ENCODE assay signal across 11 cellular contexts in genomic region chr12:111570090-111570961, GRCh38. TPM values are rescaled to one million over a fixed set of nuclear protein-coding genes. Genes with fewer than 3 reads are reported as not detected.
A peak's percentile ranks its signal among the peaks of the same experiment; 100 is the strongest.
DNase-seq lines count a peak whose midpoint lies in the region; ATAC-seq and TF ChIP-seq lines count a peak whose summit lies in the region.
"Had no signal": no experiment of that assay in that cellular context is flagged by ENCODE, and none has a peak within 500 bp of the region (broad histone marks: within the 10 kb centered on the region; RNA-seq: fewer than 3 reads in every experiment).

No MANE protein-coding gene starts in this region.

- no peaks in the 10 kb centered on the region; a peak in 1 of 3 replicates for H3K36me3 ChIP-seq in HEK293 (ENCODE audit: control insufficient read depth in 2 of 2, insufficient read depth in 1 of 2, low read length in 2 of 2)

- H3K27ac ChIP-seq in HEK293 (ENCODE audit: extremely low read depth, low read depth, low read length): no peak overlapping the region

- no peaks in the 10 kb centered on the region for H3K9me3 ChIP-seq in HEK293 (ENCODE audit: control insufficient read depth, insufficient read depth, low read depth, low read length)
- H3K9me3 ChIP-seq: stomach had no signal

- DNase-seq in A172 (ENCODE audit: low spot score) (peak; percentile 85), amniotic stem cell (lab: John Stamatoyannopoulos, UW) (peak; percentile 85), kidney glomerular epithelial cell (lab: John Stamatoyannopoulos, UW) (peak; percentile 69), NCI-H1930 (lab: John Stamatoyannopoulos, UW) (no peak), CD1c-positive myeloid dendritic cell (ENCODE audit: extremely low spot score) (no peak), NCI-H774 (lab: John Stamatoyannopoulos, UW) (no peak)
- DNase-seq: NCI-H1105, stomach, T-helper 1 cell had no signal

- CTCF ChIA-PET in HEK293 (lab: Yijun Ruan, JAX): no interaction called here

- H3K4me3 ChIP-seq in HEK293 (ENCODE audit: low read depth, low read length): no peak overlapping the region
- H3K4me3 ChIP-seq: stomach had no signal

- peaks cover 12% of the 10 kb centered on the region for H3K4me1 ChIP-seq in HEK293 (ENCODE audit: control insufficient read depth, insufficient read depth, low read length)

- TF ChIP-seq CTCF in HEK293 (tag by site-specific recombination; IDR thresholded peaks at IDR 0.05): no peak

- POLR2A ChIA-PET in HEK293 (lab: Yijun Ruan, JAX): no interaction called here

- no peak for ATAC-seq in GM19452 (IDR thresholded peaks at IDR 0.05; ENCODE audit: unreplicated experiment)

TF ChIP-seq in HEK293, 187 proteins besides CTCF, POLR2A, EP300 and RAD21:
- TF ChIP-seq ZNF549 (tag by site-specific recombination; IDR thresholded peaks at IDR 0.05) (no peak), GLIS2 (tag by site-specific recombination; IDR thresholded peaks at IDR 0.05) (no peak), ZNF624 (tag by site-specific recombination; IDR thresholded peaks at IDR 0.05) (no peak), PBX3 (CRISPR knock-in tag; IDR thresholded peaks at IDR 0.05) (no peak), ZNF133 (tag by site-specific recombination; IDR thresholded peaks at IDR 0.05) (no peak), FEZF1 (tag by site-specific recombination; IDR thresholded peaks at IDR 0.05) (peak; percentile 66)

RNA-seq across cellular contexts. Expression of gene ATXN2, which starts 28.8 kb away (rescaled TPM):
- total RNA-seq in A172 (2014; rRNA removed; shearing (Covaris generic)): 11.1 and 25.6 TPM in 2 replicates

Comparison
In these comparisons a context has a peak if more than half of its experiments do, and no peak if none do; other contexts are left out.
1. DNase-seq: peak in A172 (single experiment), amniotic stem cell (single experiment) and kidney glomerular epithelial cell (single experiment); none in NCI-H1930 (0 of 2), CD1c-positive myeloid dendritic cell (single experiment) and NCI-H774 (single experiment).